ENCODE assay signal across 20 cellular contexts in the genomic region with DNA sequence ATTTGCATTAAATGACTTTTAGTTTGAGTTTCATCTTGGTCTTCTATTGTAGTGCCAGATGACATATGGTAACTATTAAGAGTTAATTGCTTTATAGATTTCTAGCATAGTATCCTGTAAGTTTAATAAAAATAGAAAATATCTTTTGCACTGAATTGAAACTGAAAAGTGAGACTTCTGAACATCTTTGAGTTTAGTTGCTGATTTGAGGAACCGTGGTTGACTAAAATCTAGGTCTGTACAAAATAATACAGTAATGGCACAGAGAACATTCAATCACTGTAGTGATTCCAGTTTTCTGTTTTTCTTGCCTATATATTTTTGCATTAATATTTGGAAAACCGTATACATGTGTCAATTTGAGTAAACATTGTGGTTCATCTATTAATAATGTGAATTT.
DNase-seq lines count a peak whose midpoint lies in the region; ATAC-seq and TF ChIP-seq lines count a peak whose summit lies in the region.
"Had no signal": no experiment of that assay in that cellular context is flagged by ENCODE, and none has a peak within 500 bp of the region (broad histone marks: within the 10 kb centered on the region; RNA-seq: fewer than 3 reads in every experiment).

No MANE protein-coding gene starts in this region.

- H3K79me2 ChIP-seq in MM.1S (ENCODE audit: low read length), result no peaks in the 10 kb centered on the region

- no peaks in the 10 kb centered on the region for H3K27me3 ChIP-seq in MM.1S (replicated peaks; ENCODE audit: insufficient read depth, low read length)
- H3K27me3 ChIP-seq: BE2C had no signal

- no peaks in the 10 kb centered on the region for H4K20me1 ChIP-seq in MM.1S (ENCODE audit: insufficient read depth, low read length)

- no peak overlapping the region for H3K9ac ChIP-seq in MM.1S (ENCODE audit: low read length)
- H3K9ac ChIP-seq: GM23248 had no signal

- intact Hi-C loops in left ventricle myocardium superior (cut with micrococcal nuclease), result no loop called here

- no peaks in the 10 kb centered on the region for H3F3A ChIP-seq in MM.1S (ENCODE audit: insufficient read depth, low read length)

- ATAC-seq in GM18498 (IDR thresholded peaks at IDR 0.05; ENCODE audit: unreplicated experiment) (peak; percentile 76), GM19395 (IDR thresholded peaks at IDR 0.05; ENCODE audit: unreplicated experiment) (peak; percentile 65), HG02852 (IDR thresholded peaks at IDR 0.05; ENCODE audit: unreplicated experiment) (peak; percentile 60), HG02623 (IDR thresholded peaks at IDR 0.05; ENCODE audit: unreplicated experiment) (no peak), left ventricle myocardium superior (no peak)
- ATAC-seq: K562 had no signal

- peak overlapping the region; percentile 24; the same call in 1 of the 2 replicates for H3K4me2 ChIP-seq in MM.1S (ENCODE audit: low read depth, low read length)

- H3K36me3 ChIP-seq in MM.1S (replicated peaks; ENCODE audit: insufficient read depth, low read length), result no peaks in the 10 kb centered on the region
- H3K36me3 ChIP-seq: BE2C had no signal

- DNase-seq in MM.1S (peak; percentile 34), COLO829 (ENCODE audit: low spot score) (no peak), left ventricle myocardium superior (no peak)
- DNase-seq: ACHN; BE2C; C1 segment of cervical spinal cord; Caco-2; CD4-positive, CD25-positive, alpha-beta regulatory T cell; CD8-positive, alpha-beta memory T cell; DMS153; DMS79; GDM1; GM23248; HCEC 1CT; IMR-90 had no signal

- H3K4me1 ChIP-seq in MM.1S (ENCODE audit: low read length), result peaks cover 12% of the 10 kb centered on the region
- H3K4me1 ChIP-seq: BE2C, Caco-2 had no signal

- H3K4me3 ChIP-seq in MM.1S (ENCODE audit: low read length), result no peak overlapping the region
- H3K4me3 ChIP-seq: GM23248, K562 had no signal

- no peak overlapping the region for H3K27ac ChIP-seq in MM.1S (ENCODE audit: low read length)
- H3K27ac ChIP-seq: GM23248 had no signal

- H2AFZ ChIP-seq in MM.1S (ENCODE audit: low read length), result no peak overlapping the region
- H2AFZ ChIP-seq: GM23248 had no signal

- no peaks in the 10 kb centered on the region for H3K9me2 ChIP-seq in MM.1S (replicated peaks; ENCODE audit: insufficient read depth, low read length)

- no peak for TF ChIP-seq CTCF in MM.1S (IDR thresholded peaks at IDR 0.05; ENCODE audit: low read length)

- H3K9me3 ChIP-seq in MM.1S (replicated peaks; ENCODE audit: insufficient read depth, low read length), result no peaks in the 10 kb centered on the region
- H3K9me3 ChIP-seq: BE2C, Caco-2 had no signal

Comparison
In these comparisons a context has a peak if more than half of its experiments do, and no peak if none do; other contexts are left out.
1. ATAC-seq: peak in GM18498 (single experiment), GM19395 (single experiment) and HG02852 (single experiment); none in HG02623 (single experiment) and left ventricle myocardium superior (single experiment).